ENCODE assay signal across 1 cellular context in the genomic region with DNA sequence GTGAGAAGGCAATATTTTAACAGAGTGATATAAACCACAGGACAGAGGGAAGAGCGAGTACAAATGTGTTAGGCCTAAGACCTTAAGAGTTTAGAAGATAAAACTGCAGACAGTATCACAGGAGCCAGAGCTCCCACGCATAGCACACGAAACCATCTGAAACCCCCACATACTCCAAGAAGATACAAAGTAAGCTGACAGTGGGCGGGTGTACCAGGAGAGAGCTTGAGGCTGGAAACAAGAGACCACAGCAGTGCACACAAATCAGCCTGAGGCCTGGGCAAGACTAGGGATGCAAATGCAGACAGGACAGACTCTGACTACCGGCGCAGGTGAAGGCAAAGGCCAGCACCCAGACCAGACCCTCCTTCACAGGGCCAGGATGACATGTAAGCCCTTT.
TF ChIP-seq lines count a peak whose summit lies in the region.

No MANE protein-coding gene starts in this region.

TF ChIP-seq in WTC11, 78 proteins besides CTCF, POLR2A, EP300 and RAD21:
- TF ChIP-seq IRF2 (CRISPR knock-in tag; IDR thresholded peaks at IDR 0.05; ENCODE audit: borderline replicate concordance, low read depth) (no peak), PRRX2 (CRISPR knock-in tag; IDR thresholded peaks at IDR 0.05) (no peak), NR1H2 (CRISPR knock-in tag; IDR thresholded peaks at IDR 0.05) (no peak)
- TF ChIP-seq, protein P1, sequence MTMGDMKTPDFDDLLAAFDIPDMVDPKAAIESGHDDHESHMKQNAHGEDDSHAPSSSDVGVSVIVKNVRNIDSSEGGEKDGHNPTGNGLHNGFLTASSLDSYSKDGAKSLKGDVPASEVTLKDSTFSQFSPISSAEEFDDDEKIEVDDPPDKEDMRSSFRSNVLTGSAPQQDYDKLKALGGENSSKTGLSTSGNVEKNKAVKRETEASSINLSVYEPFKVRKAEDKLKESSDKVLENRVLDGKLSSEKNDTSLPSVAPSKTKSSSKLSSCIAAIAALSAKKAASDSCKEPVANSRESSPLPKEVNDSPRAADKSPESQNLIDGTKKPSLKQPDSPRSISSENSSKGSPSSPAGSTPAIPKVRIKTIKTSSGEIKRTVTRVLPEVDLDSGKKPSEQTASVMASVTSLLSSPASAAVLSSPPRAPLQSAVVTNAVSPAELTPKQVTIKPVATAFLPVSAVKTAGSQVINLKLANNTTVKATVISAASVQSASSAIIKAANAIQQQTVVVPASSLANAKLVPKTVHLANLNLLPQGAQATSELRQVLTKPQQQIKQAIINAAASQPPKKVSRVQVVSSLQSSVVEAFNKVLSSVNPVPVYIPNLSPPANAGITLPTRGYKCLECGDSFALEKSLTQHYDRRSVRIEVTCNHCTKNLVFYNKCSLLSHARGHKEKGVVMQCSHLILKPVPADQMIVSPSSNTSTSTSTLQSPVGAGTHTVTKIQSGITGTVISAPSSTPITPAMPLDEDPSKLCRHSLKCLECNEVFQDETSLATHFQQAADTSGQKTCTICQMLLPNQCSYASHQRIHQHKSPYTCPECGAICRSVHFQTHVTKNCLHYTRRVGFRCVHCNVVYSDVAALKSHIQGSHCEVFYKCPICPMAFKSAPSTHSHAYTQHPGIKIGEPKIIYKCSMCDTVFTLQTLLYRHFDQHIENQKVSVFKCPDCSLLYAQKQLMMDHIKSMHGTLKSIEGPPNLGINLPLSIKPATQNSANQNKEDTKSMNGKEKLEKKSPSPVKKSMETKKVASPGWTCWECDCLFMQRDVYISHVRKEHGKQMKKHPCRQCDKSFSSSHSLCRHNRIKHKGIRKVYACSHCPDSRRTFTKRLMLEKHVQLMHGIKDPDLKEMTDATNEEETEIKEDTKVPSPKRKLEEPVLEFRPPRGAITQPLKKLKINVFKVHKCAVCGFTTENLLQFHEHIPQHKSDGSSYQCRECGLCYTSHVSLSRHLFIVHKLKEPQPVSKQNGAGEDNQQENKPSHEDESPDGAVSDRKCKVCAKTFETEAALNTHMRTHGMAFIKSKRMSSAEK (CRISPR knock-in tag; IDR thresholded peaks at IDR 0.05; ENCODE audit: borderline replicate concordance) = no peak
TF ChIP-seq in WTC11: peak in this region for 0.
